Comparison of ENCODE assay signal across 8 cellular contexts in the genomic region with DNA sequence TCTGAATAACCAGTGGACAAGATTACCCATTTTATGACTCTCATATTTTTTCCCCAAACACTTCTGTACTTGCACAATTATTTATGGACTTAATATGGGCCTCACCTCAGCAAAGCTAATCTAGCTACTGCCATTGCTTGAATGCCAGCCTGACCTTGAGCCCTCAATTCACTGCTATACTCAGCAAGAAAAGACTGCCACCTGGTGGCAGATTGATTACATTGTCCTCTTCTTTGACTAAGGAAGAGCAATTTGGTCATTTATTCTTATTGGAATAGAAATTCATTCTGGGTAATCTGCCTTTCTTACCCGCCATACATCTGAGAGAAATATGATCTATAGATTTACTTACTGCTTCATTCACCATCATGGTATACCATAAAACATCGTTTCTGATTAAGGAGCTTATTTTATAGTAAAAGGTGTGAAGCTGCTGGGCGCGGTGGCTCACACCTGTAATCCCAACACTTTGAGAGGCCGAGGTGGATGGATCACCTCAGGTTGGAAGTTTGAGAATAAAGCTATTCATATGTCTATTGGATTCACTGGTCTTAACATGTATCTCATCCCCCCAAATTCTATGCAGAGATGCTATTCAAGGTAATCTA. TPM values are rescaled to one million over a fixed set of nuclear protein-coding genes. Genes with fewer than 3 reads are reported as not detected.
A peak's percentile ranks its signal among the peaks of the same experiment; 100 is the strongest.
DNase-seq lines count a peak whose midpoint lies in the region; ATAC-seq and TF ChIP-seq lines count a peak whose summit lies in the region.

No MANE protein-coding gene starts in this region.

- TF ChIP-seq POLR2A in transverse colon (IDR thresholded peaks at IDR 0.05), result no peak

- peak overlapping the region; percentile 36 for H3K9ac ChIP-seq in OCI-LY3 (ENCODE audit: low read length)
- H3K9ac ChIP-seq in neuronal stem cell (ENCODE audit: low read depth, low read length, poor library complexity), result no peak overlapping the region

- H3K4me3 ChIP-seq in OCI-LY3 (ENCODE audit: low read length) (no peak overlapping the region), fibroblast of pulmonary artery (replicated peaks; ENCODE audit: low read depth, low read length) (no peak overlapping the region), neuronal stem cell (ENCODE audit: low read length in 2 of 2) (no peak overlapping the region), transverse colon (no peak overlapping the region)

- H3K27me3 ChIP-seq in OCI-LY3 (ENCODE audit: low read depth, low read length) (no peaks in the 10 kb centered on the region), neuronal stem cell (ENCODE audit: control insufficient read depth in 3 of 3, insufficient read depth in 3 of 3, low read depth in 1 of 3, low read length in 3 of 3) (peaks cover 0 to 21% (median 0%) of the 10 kb centered on the region in 3 experiments), transverse colon (no peaks in the 10 kb centered on the region)

- peak; percentile 78 for DNase-seq in DMS114 treated with DMSO at 0.1 percent for 48 hours (lab: John Stamatoyannopoulos, UW; ENCODE audit: unreplicated experiment)
- peak; percentile 69 for DNase-seq in KBM-7
- DNase-seq in activated T-helper 1 cell treated with Interleukin-2 at 50 U/mL for 16 hours (ENCODE audit: low read depth), result peak; percentile 36
- peak; percentile 89 for DNase-seq in fibroblast of pulmonary artery (ENCODE audit: low read depth)
- peak; percentile 72 for DNase-seq in neuronal stem cell (ENCODE audit: low spot score)
- peak; percentile 78 for DNase-seq in transverse colon

- H3K18ac ChIP-seq in neuronal stem cell (ENCODE audit: low read length), result no peak overlapping the region

- no peak overlapping the region for H2BK15ac ChIP-seq in neuronal stem cell (ENCODE audit: low read length)

- no peaks in the 10 kb centered on the region for H3K36me3 ChIP-seq in OCI-LY3 (replicated peaks; ENCODE audit: low read depth, low read length)
- H3K36me3 ChIP-seq in neuronal stem cell (replicated peaks in 1 of 2; ENCODE audit: control insufficient read depth in 2 of 2, insufficient read depth in 2 of 2, low read length in 2 of 2), result no peaks in the 10 kb centered on the region
- H3K36me3 ChIP-seq in transverse colon, result no peaks in the 10 kb centered on the region

- H3K4me1 ChIP-seq in OCI-LY3 (ENCODE audit: low read length) (peaks cover 21% of the 10 kb centered on the region), neuronal stem cell (ENCODE audit: control insufficient read depth in 2 of 2, insufficient read depth in 1 of 2, low read depth in 1 of 2, low read length in 2 of 2) (no peaks in the 10 kb centered on the region), transverse colon (peaks cover 0 to 14% (median 4%) of the 10 kb centered on the region in 4 donors)

- H2AK5ac ChIP-seq in neuronal stem cell (ENCODE audit: low read depth, low read length), result no peak overlapping the region

- no peak for TF ChIP-seq EP300 in transverse colon (IDR thresholded peaks at IDR 0.05; ENCODE audit: low read depth)

- H2AFZ ChIP-seq in OCI-LY3 (ENCODE audit: low read depth, low read length) (peak overlapping the region; percentile 61), neuronal stem cell (ENCODE audit: low read length) (no peak overlapping the region)

- peak; percentile 71 for ATAC-seq in GM21390 (IDR thresholded peaks at IDR 0.05; ENCODE audit: unreplicated experiment)

- H2BK5ac ChIP-seq in neuronal stem cell (ENCODE audit: low read length), result no peak overlapping the region

- H3K4me2 ChIP-seq in OCI-LY3 (ENCODE audit: low read length) (peak overlapping the region; percentile 32; the same call in 1 of the 2 replicates), neuronal stem cell (ENCODE audit: insufficient read depth, low read length, poor library complexity, severe bottlenecking) (no peak overlapping the region)

- intact Hi-C loops in transverse colon (cut with DNase I; ENCODE audit: low total_unique reads), result loop anchor here (5.0 kb wide), 1 partner anchor 137 kb away; no protein-coding TSS in a partner anchor

- H4K8ac ChIP-seq in neuronal stem cell (ENCODE audit: low read depth, low read length), result no peak overlapping the region

- H3K4ac ChIP-seq in neuronal stem cell (ENCODE audit: low read length), result no peak overlapping the region

- no peaks in the 10 kb centered on the region for H4K20me1 ChIP-seq in OCI-LY3 (ENCODE audit: insufficient read depth, low read length)

- H3K14ac ChIP-seq in neuronal stem cell (ENCODE audit: low read length), result no peak overlapping the region

- no peak overlapping the region for H4K91ac ChIP-seq in neuronal stem cell (ENCODE audit: low read depth, low read length, poor library complexity)

- no peak overlapping the region for H2BK12ac ChIP-seq in neuronal stem cell (ENCODE audit: low read length)

- no peaks in the 10 kb centered on the region for H3K79me1 ChIP-seq in neuronal stem cell (ENCODE audit: low read depth, low read length)

- H3K23ac ChIP-seq in neuronal stem cell (ENCODE audit: low read depth, low read length, poor library complexity), result no peak overlapping the region

- H3K9me3 ChIP-seq in OCI-LY3 (ENCODE audit: insufficient read depth, low read length) (no peaks in the 10 kb centered on the region), neuronal stem cell (replicated peaks in 1 of 2; ENCODE audit: control insufficient read depth in 2 of 2, insufficient read depth in 1 of 2, low read depth in 1 of 2, low read length in 2 of 2) (no peaks in the 10 kb centered on the region), transverse colon (no peaks in the 10 kb centered on the region)

- in situ Hi-C loops in KBM-7 (cut with MboI; ENCODE audit: low pct_unique_long_range_greater_than_20kb, low sequenced_read_pairs) (loop anchor here (25.0 kb wide), 1 partner anchor 132 kb away; no protein-coding TSS in a partner anchor), transverse colon (cut with MboI; ENCODE audit: low pct_ligation_motif_present in 1 of 4, low pct_unique_long_range_greater_than_20kb in 1 of 4, low sequenced_read_pairs in 3 of 4) (loop anchor here (5.0 to 10.0 kb wide), 2 partner anchors 137 to 139 kb away; no protein-coding TSS in a partner anchor)

- H3K27ac ChIP-seq in OCI-LY3 (ENCODE audit: low read length) (no peak overlapping the region; the same call in 1 of the 2 replicates), neuronal stem cell (replicated peaks; ENCODE audit: low read length) (no peak overlapping the region), transverse colon (peak overlapping the region in 2 of 4 donors; percentile 6 to 19)

- no CpG with 5 or more reads among the region's 5 CpGs for WGBS in neuronal stem cell (ENCODE audit: extremely low coverage in 2 of 2, insufficient read length in 2 of 2, insufficient replicate concordance in 1 of 2), 2 donors
- WGBS in transverse colon (ENCODE audit: low coverage in 1 of 2), 2 donors, result 52% methylated on average over 5 of the region's 5 CpGs; no CpG with 5 or more reads in 1 of the 2 donors

- H3K79me2 ChIP-seq in OCI-LY3 (ENCODE audit: low read length), result no peaks in the 10 kb centered on the region

- no peak overlapping the region for H2BK120ac ChIP-seq in neuronal stem cell (ENCODE audit: low read depth, low read length)

- TF ChIP-seq CTCF in OCI-LY3 (IDR thresholded peaks at IDR 0.05; ENCODE audit: low read depth, low read length) (peak; percentile 78), fibroblast of pulmonary artery (IDR thresholded peaks at IDR 0.05; ENCODE audit: low read length, missing control alignments) (peak; percentile 74), transverse colon (IDR thresholded peaks at IDR 0.05) (peak; percentile 83 to 95 (median 84))

RNA-seq across cellular contexts. Expression of a gene that starts 32.9 kb away (rescaled TPM):
- 2.8 TPM for polyA plus RNA-seq in neuronal stem cell (2013, experiment 1 of 2)
- 3.0 TPM for polyA plus RNA-seq in neuronal stem cell (2013, experiment 2 of 2)
- total RNA-seq in transverse colon, result 10 to 100 TPM in 2 of 4 donors, 1 to 10 TPM in 2; 6.0 to 17.9 (median 11.2) TPM

Comparison
In these comparisons a context has a peak if more than half of its experiments do, and no peak if none do; other contexts are left out.
1. DNase-seq: peak in every context shown above with its lines; median percentile 89 in fibroblast of pulmonary artery; 78 in DMS114 treated with DMSO at 0.1 percent for 48 hours; 78 in transverse colon; 72 in neuronal stem cell; 69 in KBM-7; 36 in activated T-helper 1 cell treated with Interleukin-2 at 50 U/mL for 16 hours.